In the genomic region with DNA sequence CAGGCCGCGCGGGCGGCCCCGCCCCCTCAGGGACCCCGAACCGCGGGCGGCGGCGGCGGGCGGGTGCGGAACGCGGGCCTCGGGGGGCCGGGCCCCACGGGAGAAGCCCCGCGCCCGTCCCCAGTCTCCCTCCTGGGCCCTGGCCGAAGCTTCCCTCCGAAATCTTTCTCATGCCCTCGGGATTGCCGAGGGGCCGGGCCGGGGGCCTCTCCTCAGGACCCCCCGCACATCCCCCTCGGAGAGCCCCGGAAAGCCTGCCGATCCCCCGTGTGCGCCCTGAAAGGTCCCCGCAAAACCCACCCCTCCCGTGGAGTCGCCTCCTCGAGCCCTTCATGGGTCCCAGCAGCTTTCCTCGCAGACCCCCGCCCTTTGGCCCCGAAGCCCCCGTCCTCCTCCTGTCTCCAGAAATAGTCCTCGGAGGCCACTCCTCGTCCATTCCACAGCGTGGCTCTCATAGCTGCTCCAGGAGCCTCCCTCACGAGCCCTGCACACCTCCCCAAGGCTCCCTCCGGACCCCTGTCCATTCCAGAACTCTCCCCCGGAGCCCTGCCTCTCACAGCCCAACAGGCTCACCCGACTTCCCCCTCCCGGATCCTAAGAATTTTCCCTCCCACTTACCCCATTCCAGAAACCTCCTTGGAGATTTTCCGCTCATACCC, we compare ENCODE assay signal across 1 cellular context.
TF ChIP-seq lines count a peak whose summit lies in the region.

No MANE protein-coding gene starts in this region.

TF ChIP-seq in GM12878, 131 proteins besides CTCF, POLR2A, EP300 and RAD21:
- TF ChIP-seq RAD51 (IDR thresholded peaks at IDR 0.05) (no peak), EED (IDR thresholded peaks at IDR 0.05; ENCODE audit: low read depth) (no peak), BACH1 (IDR thresholded peaks at IDR 0.05; ENCODE audit: borderline replicate concordance) (0 out of 2 replicates have a peak, but pooled peaks have one; percentile 1)
TF ChIP-seq in GM12878: peak in this region for 1.
